In the genomic region with DNA sequence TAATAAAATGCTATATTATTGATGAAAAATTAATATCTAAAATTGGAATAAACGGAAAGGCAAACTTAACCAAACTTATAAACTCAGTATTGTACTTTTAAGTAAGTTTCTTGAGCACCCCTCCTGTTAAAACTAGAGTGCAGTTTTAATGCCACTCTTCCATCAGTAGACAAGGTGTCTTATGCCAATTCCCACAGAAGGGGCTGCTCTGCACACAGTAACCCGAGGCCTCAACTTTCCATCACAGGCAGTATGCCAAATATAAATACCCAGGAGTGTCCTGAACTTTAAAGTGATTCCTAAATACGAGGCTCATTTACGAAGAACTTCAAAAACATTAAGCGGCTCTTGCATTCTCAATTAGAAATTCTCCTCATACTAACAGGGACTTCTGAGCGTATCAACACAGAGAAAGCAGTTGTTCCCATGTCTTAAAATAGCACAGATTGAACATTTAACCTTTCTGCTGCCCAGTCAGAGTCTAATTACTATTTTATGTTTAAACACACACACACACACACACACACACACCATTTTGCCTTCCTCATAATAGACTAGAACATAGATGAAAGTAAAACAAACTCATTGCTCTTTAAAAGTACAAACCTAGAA, we compare ENCODE assay signal across 20 cellular contexts.
DNase-seq lines count a peak whose midpoint lies in the region; ATAC-seq and TF ChIP-seq lines count a peak whose summit lies in the region.
"Had no signal": no experiment of that assay in that cellular context is flagged by ENCODE, and none has a peak within 500 bp of the region (broad histone marks: within the 10 kb centered on the region; RNA-seq: fewer than 3 reads in every experiment).

No MANE protein-coding gene starts in this region.

- H3K27ac ChIP-seq in mammary epithelial cell (ENCODE audit: insufficient read depth, low read depth, low read length) (no peak overlapping the region), thoracic aorta (no peak overlapping the region), transverse colon (no peak overlapping the region)
- H3K27ac ChIP-seq: right lobe of liver had no signal

- BruUV-seq in mammary epithelial cell (replicated peaks; lab: Mats Ljungman, UMichigan) = no TSS peak
- no TSS peak for BruUV-seq in MCF 10A (replicated peaks; lab: Mats Ljungman, UMichigan)

- no peaks in the 10 kb centered on the region for H3K9me3 ChIP-seq in mammary epithelial cell (replicated peaks; ENCODE audit: insufficient read depth, low read length)
- no peaks in the 10 kb centered on the region for H3K9me3 ChIP-seq in thoracic aorta
- no peaks in the 10 kb centered on the region for H3K9me3 ChIP-seq in transverse colon
- H3K9me3 ChIP-seq: right lobe of liver had no signal

- TF ChIP-seq CTCF in mammary epithelial cell (conservative IDR thresholded peaks at IDR 0.05 in 1 of 2, IDR thresholded peaks at IDR 0.05 in 1 of 2; ENCODE audit: extremely low read depth in 1 of 2, insufficient read depth in 1 of 2, low read depth in 1 of 2, low read length in 2 of 2) = no peak
- no peak for TF ChIP-seq CTCF in MCF 10A (IDR thresholded peaks at IDR 0.05; ENCODE audit: unreplicated experiment)
- no peak for TF ChIP-seq CTCF in brain (conservative IDR thresholded peaks at IDR 0.05)
- no peak for TF ChIP-seq CTCF in thoracic aorta (IDR thresholded peaks at IDR 0.05)
- TF ChIP-seq CTCF in transverse colon (IDR thresholded peaks at IDR 0.05) = no peak

- H3K36me3 Mint-ChIP-seq in MCF 10A (ENCODE audit: insufficient read depth, unreplicated experiment) (no peaks in the 10 kb centered on the region), brain (no peaks in the 10 kb centered on the region)
- H3K36me3 Mint-ChIP-seq: CD8-positive, alpha-beta T cell; naive thymus-derived CD4-positive, alpha-beta T cell; stimulated activated naive B cell treated with anti-CD40 and anti-IgM and Interleukin-4, amounts not matched to agents 10 μg/mL and 1 μg/mL and 100 μg/mL, for 72 hours had no signal

- no peaks in the 10 kb centered on the region for H4K20me1 ChIP-seq in mammary epithelial cell (ENCODE audit: insufficient read depth, low read length)

- in situ Hi-C loops in mammary epithelial cell (cut with MboI; ENCODE audit: low sequenced_read_pairs in 2 of 2) = loop anchor here in 1 of 2 donors (25.0 kb wide), 1 partner anchor 637 kb away; a partner anchor contains a TSS
- in situ Hi-C loops in transverse colon (cut with MboI; ENCODE audit: low pct_ligation_motif_present in 1 of 4, low pct_unique_long_range_greater_than_20kb in 1 of 4, low sequenced_read_pairs in 3 of 4) = no loop called here

- ATAC-seq in thoracic aorta (ENCODE audit: insufficient number of reproducible peaks, low FRiP score, low read depth) = no peak
- ATAC-seq in HG02840 (IDR thresholded peaks at IDR 0.05; ENCODE audit: low FRiP score, unreplicated experiment) = no peak
- ATAC-seq: CD8-positive, alpha-beta T cell; GM23338; HepG2; naive thymus-derived CD4-positive, alpha-beta T cell; right lobe of liver; stimulated activated naive B cell treated with anti-CD40 and anti-IgM and Interleukin-4, amounts not matched to agents 10 μg/mL and 1 μg/mL and 100 μg/mL, for 72 hours had no signal

- no peaks in the 10 kb centered on the region for H3K79me2 ChIP-seq in mammary epithelial cell (ENCODE audit: insufficient read depth, low read length)

- CTCF ChIA-PET in mammary epithelial cell (lab: Charles Lee; ENCODE audit: low non-redundant PET) = no interaction called here
- CTCF ChIA-PET in MCF 10A (lab: Yijun Ruan, JAX) = no interaction called here

- peak overlapping the region; percentile 46 for H2AFZ ChIP-seq in mammary epithelial cell (ENCODE audit: low read depth, low read length)
- H2AFZ ChIP-seq: GM23338 had no signal

- intact Hi-C loops in mammary epithelial cell (cut with micrococcal nuclease) (no loop called here), MCF 10A (cut with micrococcal nuclease) (no loop called here), transverse colon (cut with DNase I; ENCODE audit: low total_unique reads) (no loop called here)

- H3K4me1 Mint-ChIP-seq in MCF 10A (ENCODE audit: insufficient read depth, unreplicated experiment) = no peaks in the 10 kb centered on the region
- H3K4me1 Mint-ChIP-seq in brain = peaks cover 57% of the 10 kb centered on the region
- H3K4me1 Mint-ChIP-seq: GM23338; naive thymus-derived CD4-positive, alpha-beta T cell; stimulated activated naive B cell treated with anti-CD40 and anti-IgM and Interleukin-4, amounts not matched to agents 10 μg/mL and 1 μg/mL and 100 μg/mL, for 72 hours had no signal

- TF ChIP-seq EP300 in transverse colon (IDR thresholded peaks at IDR 0.05; ENCODE audit: low read depth) = no peak

- DNase-seq in mammary epithelial cell (no peak), MCF 10A (ENCODE audit: unreplicated experiment) (no peak), left kidney (ENCODE audit: low read depth, low spot score) (peak; percentile 19), thoracic aorta (ENCODE audit: low spot score) (no peak), transverse colon (no peak)
- no peak for DNase-seq in activated naive CD4-positive, alpha-beta T cell (lab: John Stamatoyannopoulos, UW)
- DNase-seq: activated naive CD4-positive, alpha-beta T cell treated with anti-CD3 and anti-CD28 coated beads, Interleukin-2, amount 50 U/mL, for 16 hours; CD8-positive, alpha-beta T cell; central memory CD4-positive, alpha-beta T cell; GF-D8; naive thymus-derived CD4-positive, alpha-beta T cell; NCI-H1092; NCI-H774; right lobe of liver; stimulated activated naive B cell treated with anti-CD40 and anti-IgM and Interleukin-4, amounts not matched to agents 10 μg/mL and 1 μg/mL and 100 μg/mL, for 72 hours had no signal

- H3K4me3 Mint-ChIP-seq in MCF 10A (ENCODE audit: unreplicated experiment) (no peak overlapping the region), brain (peak overlapping the region in 3 of 5 experiments; percentile 6 to 41 (median 9))
- H3K4me3 Mint-ChIP-seq: CD8-positive, alpha-beta T cell; GM23338; naive thymus-derived CD4-positive, alpha-beta T cell; stimulated activated naive B cell treated with anti-CD40 and anti-IgM and Interleukin-4, amounts not matched to agents 10 μg/mL and 1 μg/mL and 100 μg/mL, for 72 hours; T-helper 1 cell treated with Interleukin-12 subunit alpha and Interleukin-12 subunit beta and Interleukin-4 antibody, amounts not matched to agents 30 μg/mL and 1 μg/mL, for 36 hours had no signal

- H3K9me3 Mint-ChIP-seq in MCF 10A (ENCODE audit: unreplicated experiment) = no peaks in the 10 kb centered on the region
- peaks cover 0 to 8% (median 4%) of the 10 kb centered on the region in 5 experiments for H3K9me3 Mint-ChIP-seq in brain
- H3K9me3 Mint-ChIP-seq: GM23338; stimulated activated naive B cell treated with anti-CD40 and anti-IgM and Interleukin-4, amounts not matched to agents 10 μg/mL and 1 μg/mL and 100 μg/mL, for 72 hours; T-helper 1 cell treated with Interleukin-12 subunit alpha and Interleukin-12 subunit beta and Interleukin-4 antibody, amounts not matched to agents 30 μg/mL and 1 μg/mL, for 36 hours had no signal

- dilution Hi-C loops in mammary epithelial cell (cut with HindIII; ENCODE audit: low sequenced_read_pairs) = no loop called here

- POLR2A ChIA-PET in MCF 10A (lab: Yijun Ruan, JAX) = no interaction called here

- H3K36me3 ChIP-seq in mammary epithelial cell (ENCODE audit: insufficient read depth, low read length) = no peaks in the 10 kb centered on the region
- H3K36me3 ChIP-seq in thoracic aorta = no peaks in the 10 kb centered on the region
- H3K36me3 ChIP-seq in transverse colon = no peaks in the 10 kb centered on the region
- H3K36me3 ChIP-seq: right lobe of liver had no signal

- H3K4me3 ChIP-seq in mammary epithelial cell (replicated peaks in 1 of 3; ENCODE audit: insufficient read depth in 1 of 3, low read depth in 2 of 3, low read length in 3 of 3) (no peak overlapping the region), thoracic aorta (peak overlapping the region; percentile 1), transverse colon (no peak overlapping the region)
- H3K4me3 ChIP-seq: GM23338, right lobe of liver had no signal

- WGBS in mammary epithelial cell (ENCODE audit: low coverage, missing lambda C conversion rate) = 9% methylated on average over 6 of the region's 6 CpGs
- 61 to 64% methylated on average over 4 to 6 of the region's 6 CpGs for WGBS in transverse colon (ENCODE audit: low coverage in 1 of 2), 2 donors

- H3K4me2 ChIP-seq in mammary epithelial cell (ENCODE audit: insufficient read depth, low read depth, low read length) = no peak overlapping the region
- H3K4me2 ChIP-seq: GM23338 had no signal

- H3K27me3 Mint-ChIP-seq in MCF 10A (ENCODE audit: insufficient read depth, unreplicated experiment) (peaks cover 62% of the 10 kb centered on the region), brain (peaks cover 6% of the 10 kb centered on the region)
- H3K27me3 Mint-ChIP-seq: naive thymus-derived CD4-positive, alpha-beta T cell; stimulated activated naive B cell treated with anti-CD40 and anti-IgM and Interleukin-4, amounts not matched to agents 10 μg/mL and 1 μg/mL and 100 μg/mL, for 72 hours had no signal

- H3K27ac Mint-ChIP-seq in MCF 10A (ENCODE audit: low read depth, unreplicated experiment) = no peak overlapping the region
- H3K27ac Mint-ChIP-seq in brain = peak overlapping the region in 2 of 5 experiments; percentile 42 to 91
- H3K27ac Mint-ChIP-seq: CD8-positive, alpha-beta T cell; GM23338; naive thymus-derived CD4-positive, alpha-beta T cell; stimulated activated naive B cell treated with anti-CD40 and anti-IgM and Interleukin-4, amounts not matched to agents 10 μg/mL and 1 μg/mL and 100 μg/mL, for 72 hours; T-helper 1 cell treated with Interleukin-12 subunit alpha and Interleukin-12 subunit beta and Interleukin-4 antibody, amounts not matched to agents 30 μg/mL and 1 μg/mL, for 36 hours had no signal

- no peak for TF ChIP-seq POLR2A in transverse colon (IDR thresholded peaks at IDR 0.05)

- peaks cover 4% of the 10 kb centered on the region for H3K4me1 ChIP-seq in mammary epithelial cell (ENCODE audit: insufficient read depth, low read length)
- peaks cover 3 to 12% of the 10 kb centered on the region in 2 donors for H3K4me1 ChIP-seq in thoracic aorta (ENCODE audit: control insufficient read depth in 1 of 2, low read depth in 2 of 2)
- H3K4me1 ChIP-seq in transverse colon = no peaks in the 10 kb centered on the region
- H3K4me1 ChIP-seq: right lobe of liver had no signal

- no peak overlapping the region for H3K9ac ChIP-seq in mammary epithelial cell (ENCODE audit: insufficient read depth, low read length)

- no peaks in the 10 kb centered on the region for H3K27me3 ChIP-seq in mammary epithelial cell (ENCODE audit: insufficient read depth, low read length)
- H3K27me3 ChIP-seq in thoracic aorta (replicated peaks; ENCODE audit: insufficient read depth) = no peaks in the 10 kb centered on the region
- H3K27me3 ChIP-seq in transverse colon = no peaks in the 10 kb centered on the region
- H3K27me3 ChIP-seq: right lobe of liver had no signal
